In genomic region chr5:176235155-176235554, GRCh38 we compare ENCODE assay signal across 8 cellular contexts. TPM values are rescaled to one million over a fixed set of nuclear protein-coding genes. Genes with fewer than 3 reads are reported as not detected.
DNase-seq lines count a peak whose midpoint lies in the region; ATAC-seq and TF ChIP-seq lines count a peak whose summit lies in the region.
"Not testable (repeated sequence)": the region's sequence is repeated elsewhere in the genome, so short reads cannot be mapped to it uniquely, and the experiment has no call there.

No MANE protein-coding gene starts in this region.

- not testable (repeated sequence) for H3K36me3 ChIP-seq in HEK293 (ENCODE audit: control insufficient read depth in 2 of 2, insufficient read depth in 1 of 2, low read length in 2 of 2); mucosa of descending colon (ENCODE audit: low read depth); tibial nerve

- peak; percentile 18; the same call in 1 of the 2 replicates for TF ChIP-seq CTCF in HEK293 (tag by site-specific recombination; IDR thresholded peaks at IDR 0.05)
- TF ChIP-seq CTCF in mucosa of descending colon (IDR thresholded peaks at IDR 0.05): not testable (repeated sequence)
- peak in 3 of 5 experiments; percentile 14 to 18 (median 14) for TF ChIP-seq CTCF in tibial nerve (IDR thresholded peaks at IDR 0.05)

- ATAC-seq in mucosa of descending colon: peak; percentile 28

- TF ChIP-seq POLR2A in tibial nerve (IDR thresholded peaks at IDR 0.05): not testable (repeated sequence)

- not testable (repeated sequence) for H3K4me1 ChIP-seq in HEK293 (ENCODE audit: control insufficient read depth, insufficient read depth, low read length); mucosa of descending colon (ENCODE audit: low read depth); tibial nerve

- H3K27me3 ChIP-seq in tibial nerve: not testable (repeated sequence)

- intact Hi-C loops in mucosa of descending colon (cut with DNase I, micrococcal nuclease): not testable (repeated sequence)

- H3K9me3 ChIP-seq in HEK293 (ENCODE audit: control insufficient read depth, insufficient read depth, low read depth, low read length); mucosa of descending colon; tibial nerve: not testable (repeated sequence)

- 5 to 7% methylated on average over 1 of the region's 1 CpG for WGBS in tibial nerve, 2 donors

- not testable (repeated sequence) for H3K4me3 ChIP-seq in HEK293 (ENCODE audit: low read depth, low read length); mucosa of descending colon; tibial nerve

- not testable (repeated sequence) for TF ChIP-seq EP300 in tibial nerve (IDR thresholded peaks at IDR 0.05)

- CTCF ChIA-PET in HEK293 (lab: Yijun Ruan, JAX): interaction anchor here (0.5 to 1.1 kb wide), 3 partner anchors 76 to 381 kb away, joined by 3 read pairs; no protein-coding TSS in a partner anchor

- not testable (repeated sequence) for H3K27ac ChIP-seq in HEK293 (ENCODE audit: extremely low read depth, low read depth, low read length); tibial nerve

- POLR2A ChIA-PET in HEK293 (lab: Yijun Ruan, JAX): not testable (repeated sequence)

- peak; percentile 13 for DNase-seq in ELF-1 (ENCODE audit: low read depth, low spot score)
- DNase-seq in NCI-H1105 treated with DMSO at 0.1 percent for 48 hours (lab: John Stamatoyannopoulos, UW): peak; percentile 29
- DNase-seq in SHP77 treated with DMSO at 0.1 percent for 48 hours (lab: John Stamatoyannopoulos, UW): peak; percentile 5
- DNase-seq in activated gamma-delta T cell treated with Interleukin-2 at 50 U/mL for 16 hours: peak; percentile 31
- DNase-seq in fibroblast of gingiva (ENCODE audit: low read depth): peak; percentile 21
- peak in 1 of 3 donors; percentile 23 for DNase-seq in mucosa of descending colon
- not testable (repeated sequence) for DNase-seq in tibial nerve (ENCODE audit: low spot score in 2 of 2)

TF ChIP-seq in HEK293, 187 proteins besides CTCF, POLR2A, EP300 and RAD21:
- TF ChIP-seq ZNF654 (tag by site-specific recombination; IDR thresholded peaks at IDR 0.05; ENCODE audit: low read depth) (peak; percentile 60), ZBTB17 (tag by site-specific recombination; IDR thresholded peaks at IDR 0.05) (peak; percentile 34)
TF ChIP-seq in HEK293: peak in this region for 2; not testable (repeated sequence) for 185.

RNA-seq across cellular contexts. Expression of gene SIMC1, which starts 3.1 kb away (rescaled TPM):
- 10 to 100 TPM; 22.5 to 26.7 (median 26.0) TPM for total RNA-seq in mucosa of descending colon
- 10 to 100 TPM in 2 of 4 donors, 1 to 10 TPM in 2; 3.7 to 11.1 (median 8.2) TPM for total RNA-seq in tibial nerve
